In the genomic region with DNA sequence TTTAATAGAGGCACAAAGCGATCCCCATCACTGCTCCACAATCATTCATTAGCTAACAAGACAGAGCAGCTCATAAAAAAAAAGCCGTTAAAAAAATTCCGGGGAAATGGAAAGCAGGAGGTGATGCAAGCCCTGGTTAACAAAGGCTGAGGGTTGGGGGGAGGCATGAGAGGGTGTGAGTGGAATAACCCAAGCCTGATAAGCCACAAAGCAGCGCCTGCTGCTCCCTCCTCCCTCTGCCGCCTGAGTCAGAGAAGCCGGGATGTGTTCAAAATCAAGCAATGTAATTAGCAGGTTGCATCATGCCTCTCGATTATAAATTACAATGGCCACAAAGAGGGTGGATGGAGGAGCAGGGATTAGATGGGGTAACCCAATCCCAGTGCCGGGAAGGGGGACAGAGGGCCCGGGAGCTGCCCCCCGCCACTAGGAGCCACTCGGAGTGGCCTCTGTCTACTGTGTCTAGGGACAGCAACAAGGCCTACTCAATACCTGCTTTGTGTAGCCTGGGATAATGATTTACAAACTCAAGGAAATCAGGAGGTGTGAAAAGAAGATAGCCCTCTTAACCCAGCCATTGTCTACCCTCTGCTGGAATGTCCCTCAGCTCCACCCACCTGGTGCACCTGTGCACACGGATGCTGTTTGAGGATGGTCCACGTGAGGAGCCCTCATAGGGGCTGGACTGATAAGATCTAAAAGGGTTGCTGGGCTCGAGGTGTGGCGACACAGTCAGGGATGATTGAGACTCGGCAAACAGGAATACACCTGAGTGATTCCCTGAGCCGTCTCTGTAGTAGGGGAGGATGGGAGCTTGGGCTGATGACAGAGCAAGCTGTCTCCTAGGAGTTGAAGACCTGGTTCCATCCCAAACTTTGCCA, we compare ENCODE assay signal across 8 cellular contexts.
A peak's percentile ranks its signal among the peaks of the same experiment; 100 is the strongest.
DNase-seq lines count a peak whose midpoint lies in the region; ATAC-seq, FAIRE-seq and TF ChIP-seq lines count a peak whose summit lies in the region.
"Had no signal": no experiment of that assay in that cellular context is flagged by ENCODE, and none has a peak within 500 bp of the region (broad histone marks: within the 10 kb centered on the region; RNA-seq: fewer than 3 reads in every experiment).

No MANE protein-coding gene starts in this region.

- H3K36me3 Mint-ChIP-seq in astrocyte (ENCODE audit: low read depth, unreplicated experiment), result no peaks in the 10 kb centered on the region

- TF ChIP-seq CTCF in astrocyte (IDR thresholded peaks at IDR 0.05; ENCODE audit: insufficient read depth, low read depth, low read length), result no peak
- no peak; the same call in none of the 2 replicates for TF ChIP-seq CTCF in HepG2 (CRISPR knock-in tag; IDR thresholded peaks at IDR 0.05)

- peaks cover 26% of the 10 kb centered on the region for H3K4me1 ChIP-seq in astrocyte (ENCODE audit: insufficient read depth, low read length)
- peaks cover 74% of the 10 kb centered on the region for H3K4me1 ChIP-seq in HepG2 (ENCODE audit: insufficient read depth, low read length)

- H3K4me3 Mint-ChIP-seq in astrocyte (ENCODE audit: unreplicated experiment), result peak overlapping the region; percentile 54
- H3K4me3 Mint-ChIP-seq: activated B cell treated with CpG ODN at 0.5 μM for 24 hours had no signal

- peak; percentile 35; the same call in 1 of the 2 replicates for TF ChIP-seq RAD21 in HepG2 (CRISPR knock-in tag; IDR thresholded peaks at IDR 0.05)

- TF ChIP-seq POLR2A in HepG2 (IDR thresholded peaks at IDR 0.05; ENCODE audit: insufficient read depth in 1 of 2, low read depth in 2 of 2, low read length in 2 of 2), result peak; percentile 31 to 44; a peak in 2 of 4 replicates

- no peak overlapping the region for H3K27ac ChIP-seq in astrocyte (ENCODE audit: low read depth, low read length)
- peak overlapping the region; percentile 69 for H3K27ac ChIP-seq in HepG2 (ENCODE audit: extremely low read length, insufficient read depth, low read length)

- CTCF ChIA-PET in HepG2 (lab: Yijun Ruan, JAX; ENCODE audit: low intra/inter-chr PET ratio, low total read pairs), result interaction anchor here (1.1 kb wide), 1 partner anchor 70 kb away, joined by 3 read pairs; no protein-coding TSS in a partner anchor

- H4K20me1 ChIP-seq in astrocyte (ENCODE audit: insufficient read depth, low read length) (no peaks in the 10 kb centered on the region), HepG2 (ENCODE audit: insufficient read depth, low read length) (no peaks in the 10 kb centered on the region)

- H3K27me3 ChIP-seq in H7 (ENCODE audit: control insufficient read depth, insufficient read depth, low read length) (no peaks in the 10 kb centered on the region), astrocyte (ENCODE audit: insufficient read depth, low read length) (no peaks in the 10 kb centered on the region), HepG2 (ENCODE audit: control insufficient read depth in 1 of 2, insufficient read depth in 2 of 2, low read length in 2 of 2) (peaks cover 0 to 2% of the 10 kb centered on the region in 2 experiments; a peak in 1 of 5 replicates)

- H3K79me2 ChIP-seq in astrocyte (ENCODE audit: insufficient read depth, low read length) (no peaks in the 10 kb centered on the region), HepG2 (ENCODE audit: insufficient read depth, low read length) (no peaks in the 10 kb centered on the region)

- POLR2A ChIA-PET in HepG2 (lab: Yijun Ruan, JAX), result interaction anchor here (0.5 to 5.2 kb wide), 30 partner anchors 9 to 320 kb away, joined by 3 to 133 read pairs (median 4); a partner anchor contains a TSS

- H2AFZ ChIP-seq in astrocyte (ENCODE audit: low read depth, low read length), result no peak overlapping the region
- H2AFZ ChIP-seq in HepG2 (ENCODE audit: low read length), result no peak overlapping the region

- in situ Hi-C loops in HepG2 (cut with HindIII; ENCODE audit: extremely low pct_ligation_motif_present, low pct_unique_long_range_greater_than_20kb), result no loop called here

- H3K4me3 ChIP-seq in H7 (ENCODE audit: insufficient read depth, low read depth, low read length), result no peak overlapping the region
- H3K4me3 ChIP-seq in astrocyte (ENCODE audit: insufficient read depth, low read depth, low read length), result no peak overlapping the region
- H3K4me3 ChIP-seq in HepG2 (replicated peaks in 1 of 3; ENCODE audit: insufficient read depth in 1 of 3, low read depth in 2 of 3, low read length in 3 of 3), result peak overlapping the region in 2 of 3 experiments; percentile 12 to 35; a peak in 2 of 6 replicates

- DNase-seq in H7 (peak; percentile 85), NCI-H2107 (lab: John Stamatoyannopoulos, UW) (peak; percentile 77), astrocyte (ENCODE audit: low read depth) (peak; percentile 90), HepG2 (ENCODE audit: low spot score) (peak; percentile 90)
- DNase-seq: activated B cell treated with CpG ODN at 0.5 μM for 24 hours had no signal

- H3K27me3 Mint-ChIP-seq in astrocyte (ENCODE audit: low read depth, unreplicated experiment), result peaks cover 24% of the 10 kb centered on the region
- H3K27me3 Mint-ChIP-seq: activated B cell treated with CpG ODN at 0.5 μM for 24 hours had no signal

- 2% methylated on average over 15 of the region's 17 CpGs for WGBS in HepG2 (ENCODE audit: low lambda C conversion rate)

- H3K9me3 Mint-ChIP-seq in astrocyte (ENCODE audit: unreplicated experiment), result no peaks in the 10 kb centered on the region
- H3K9me3 Mint-ChIP-seq: activated B cell treated with CpG ODN at 0.5 μM for 24 hours had no signal

- H3K27ac Mint-ChIP-seq in astrocyte (ENCODE audit: unreplicated experiment), result peak overlapping the region; percentile 99
- H3K27ac Mint-ChIP-seq: activated B cell treated with CpG ODN at 0.5 μM for 24 hours had no signal

- TF ChIP-seq EP300 in HepG2 (IDR thresholded peaks at IDR 0.05; ENCODE audit: low read depth in 2 of 2, low read length in 2 of 2) (peak in 1 of 2 experiments; percentile 93; a peak in 2 of 4 replicates), HepG2 (CRISPR knock-in tag; IDR thresholded peaks at IDR 0.05; ENCODE audit: borderline replicate concordance) (peak; percentile 99)

- no peaks in the 10 kb centered on the region for H3K36me3 ChIP-seq in H7 (replicated peaks; ENCODE audit: control insufficient read depth, insufficient read depth, low read length)
- H3K36me3 ChIP-seq in astrocyte (ENCODE audit: insufficient read depth, low read length), result no peaks in the 10 kb centered on the region
- H3K36me3 ChIP-seq in HepG2 (replicated peaks in 1 of 2; ENCODE audit: control insufficient read depth in 1 of 2, insufficient read depth in 2 of 2, low read length in 2 of 2), result no peaks in the 10 kb centered on the region

- H3K9me3 ChIP-seq in astrocyte (ENCODE audit: insufficient read depth, low read depth, low read length) (no peaks in the 10 kb centered on the region), HepG2 (ENCODE audit: low read length) (no peaks in the 10 kb centered on the region)

- intact Hi-C loops in HepG2 (cut with micrococcal nuclease; ENCODE audit: unreplicated experiment), result loop anchor here (1.0 to 2.0 kb wide), 3 partner anchors 10 to 71 kb away; no protein-coding TSS in a partner anchor

- H3K4me1 Mint-ChIP-seq in astrocyte (ENCODE audit: low read depth, unreplicated experiment), result peaks cover 18% of the 10 kb centered on the region

- H3K4me2 ChIP-seq in astrocyte (ENCODE audit: low read length) (peak overlapping the region; percentile 1), HepG2 (ENCODE audit: low read depth, low read length) (peak overlapping the region; percentile 62)

- ATAC-seq in HepG2, result peak; percentile 90
- ATAC-seq in HG03045 (IDR thresholded peaks at IDR 0.05; ENCODE audit: unreplicated experiment), result no peak
- ATAC-seq in GM21529 (IDR thresholded peaks at IDR 0.05; ENCODE audit: unreplicated experiment), result no peak
- ATAC-seq in GM19395 (IDR thresholded peaks at IDR 0.05; ENCODE audit: unreplicated experiment), result no peak

- no TSS peak for BruUV-seq in HepG2 (replicated peaks; lab: Mats Ljungman, UMichigan)

- FAIRE-seq in astrocyte (lab: Jason Lieb, UNC) (no peak), HepG2 (lab: Jason Lieb, UNC) (peak; percentile 97)

- H3K9ac ChIP-seq in astrocyte (ENCODE audit: low read length) (peak overlapping the region; percentile 38), HepG2 (ENCODE audit: insufficient read depth, low read depth, low read length) (peak overlapping the region; percentile 74)

TF ChIP-seq in HepG2, 621 proteins besides CTCF, POLR2A, EP300 and RAD21 (continues in another document):
- TF ChIP-seq CREB1 (IDR thresholded peaks at IDR 0.05), result no peak
- peak; percentile 70 for TF ChIP-seq CREB1 (CRISPR knock-in tag; IDR thresholded peaks at IDR 0.05)
- TF ChIP-seq, protein P1, sequence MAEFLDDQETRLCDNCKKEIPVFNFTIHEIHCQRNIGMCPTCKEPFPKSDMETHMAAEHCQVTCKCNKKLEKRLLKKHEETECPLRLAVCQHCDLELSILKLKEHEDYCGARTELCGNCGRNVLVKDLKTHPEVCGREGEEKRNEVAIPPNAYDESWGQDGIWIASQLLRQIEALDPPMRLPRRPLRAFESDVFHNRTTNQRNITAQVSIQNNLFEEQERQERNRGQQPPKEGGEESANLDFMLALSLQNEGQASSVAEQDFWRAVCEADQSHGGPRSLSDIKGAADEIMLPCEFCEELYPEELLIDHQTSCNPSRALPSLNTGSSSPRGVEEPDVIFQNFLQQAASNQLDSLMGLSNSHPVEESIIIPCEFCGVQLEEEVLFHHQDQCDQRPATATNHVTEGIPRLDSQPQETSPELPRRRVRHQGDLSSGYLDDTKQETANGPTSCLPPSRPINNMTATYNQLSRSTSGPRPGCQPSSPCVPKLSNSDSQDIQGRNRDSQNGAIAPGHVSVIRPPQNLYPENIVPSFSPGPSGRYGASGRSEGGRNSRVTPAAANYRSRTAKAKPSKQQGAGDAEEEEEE (CRISPR knock-in tag; IDR thresholded peaks at IDR 0.05; ENCODE audit: borderline replicate concordance), result no peak; the same call in 1 of the 2 replicates
- no peak; the same call in none of the 2 replicates for TF ChIP-seq RXRB (CRISPR knock-in tag; IDR thresholded peaks at IDR 0.05; ENCODE audit: borderline replicate concordance)
- TF ChIP-seq JDP2 (CRISPR knock-in tag; IDR thresholded peaks at IDR 0.05; ENCODE audit: borderline replicate concordance), result peak; percentile 36; the same call in 1 of the 2 replicates
- no peak for TF ChIP-seq KAT2B (IDR thresholded peaks at IDR 0.05; ENCODE audit: borderline replicate concordance, low read depth, low read length)

Comparison
In these comparisons a context has a peak if more than half of its experiments do, and no peak if none do; other contexts are left out.
1. H3K4me3 ChIP-seq: peak in HepG2 (2 of 3); none in H7 (single experiment) and astrocyte (single experiment).
2. Peak in every context shown above with its lines, with median percentiles within 50 percentile points of each other: DNase-seq.